ENCODE assay signal across 16 cellular contexts in the genomic region with DNA sequence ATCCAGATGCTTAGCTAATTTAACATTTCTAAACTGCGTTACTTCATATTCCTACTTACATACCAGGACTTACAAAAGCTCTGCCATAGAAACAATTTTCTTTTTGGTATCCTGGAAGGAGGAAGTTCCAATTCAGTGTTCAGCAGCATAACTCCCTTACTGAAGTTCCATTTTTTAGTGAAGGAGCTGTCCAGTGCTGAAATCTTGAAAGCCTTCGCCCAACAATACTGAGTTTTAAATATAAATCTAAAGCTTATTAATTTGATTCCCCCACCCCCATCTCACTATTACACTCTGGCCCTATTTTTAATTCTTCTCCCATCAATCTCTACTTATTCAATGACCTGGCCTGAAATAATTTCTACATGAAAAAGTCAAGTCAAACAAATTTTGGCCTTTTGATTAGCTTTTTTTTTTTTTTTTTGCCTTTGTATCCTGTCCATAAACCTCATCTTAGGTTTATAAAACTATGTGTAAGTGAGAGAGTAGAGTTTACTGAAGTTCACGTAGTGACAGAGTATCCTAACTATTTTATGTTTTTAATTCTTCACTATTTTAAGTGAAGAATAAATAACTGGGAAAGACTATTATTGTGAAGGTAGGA.
DNase-seq lines count a peak whose midpoint lies in the region; ATAC-seq, FAIRE-seq and TF ChIP-seq lines count a peak whose summit lies in the region.
"Had no signal": no experiment of that assay in that cellular context is flagged by ENCODE, and none has a peak within 500 bp of the region (broad histone marks: within the 10 kb centered on the region; RNA-seq: fewer than 3 reads in every experiment).

No MANE protein-coding gene starts in this region.

- H3K9ac ChIP-seq in GM23248 (no peak overlapping the region), adipocyte (ENCODE audit: low read length) (no peak overlapping the region), liver (ENCODE audit: low read depth in 1 of 2, low read length in 2 of 2) (no peak overlapping the region), kidney (ENCODE audit: low read length in 2 of 2) (no peak overlapping the region)

- no peaks in the 10 kb centered on the region for H3K4me1 Mint-ChIP-seq in activated T-helper 17 cell treated with anti-CD3 and anti-CD28 coated beads, Interleukin-2, amount 50 U/mL, for 72 hours
- H3K4me1 Mint-ChIP-seq: activated CD4-positive, alpha-beta memory T cell treated with anti-CD3 and anti-CD28 coated beads, Interleukin-2, amount 10 ng/mL, durations not matched to agents 7 days and 5 days; IgD-negative memory B cell had no signal

- H4K20me1 ChIP-seq in GM23248 (ENCODE audit: insufficient read depth), result no peaks in the 10 kb centered on the region

- peaks cover 5% of the 10 kb centered on the region for H3K9me3 ChIP-seq in GM23248 (ENCODE audit: low read depth)
- peaks cover 7% of the 10 kb centered on the region for H3K9me3 ChIP-seq in adipocyte (ENCODE audit: control insufficient read depth, low read length)
- peaks cover 0 to 2% (median 0%) of the 10 kb centered on the region in 4 donors for H3K9me3 ChIP-seq in liver (ENCODE audit: control insufficient read depth in 4 of 4, low read length in 3 of 4)
- peaks cover 0 to 2% of the 10 kb centered on the region in 2 donors for H3K9me3 ChIP-seq in kidney (ENCODE audit: control insufficient read depth in 1 of 2, low read length in 2 of 2)

- DNase-seq in GM23248, result peak; percentile 17
- DNase-seq in LoVo (ENCODE audit: low spot score), result peak; percentile 11
- DNase-seq in adipocyte (ENCODE audit: low read depth), result peak; percentile 24
- no peak for DNase-seq in kidney
- DNase-seq in HTR-8/SVneo (ENCODE audit: insufficient read length, low spot score), result no peak
- DNase-seq: activated CD4-positive, alpha-beta memory T cell treated with anti-CD3 and anti-CD28 coated beads, Interleukin-2, amount 10 ng/mL, durations not matched to agents 7 days and 5 days; brain microvascular endothelial cell; CD8-positive, alpha-beta T cell; hippocampal formation; left ventricle myocardium inferior; NCI-H2171; stimulated activated CD4-positive, alpha-beta T cell treated with anti-CD3 and anti-CD28 coated beads, Interleukin-12 subunit alpha, Interleukin-12 subunit beta, amount 100 ng/mL, for 4 hours had no signal

- no peaks in the 10 kb centered on the region for H3K79me2 ChIP-seq in GM23248 (ENCODE audit: insufficient read depth)

- no peak overlapping the region for H3K27ac Mint-ChIP-seq in activated T-helper 17 cell treated with anti-CD3 and anti-CD28 coated beads, Interleukin-2, amount 50 U/mL, for 72 hours
- H3K27ac Mint-ChIP-seq: activated CD4-positive, alpha-beta memory T cell treated with anti-CD3 and anti-CD28 coated beads, Interleukin-2, amount 10 ng/mL, durations not matched to agents 7 days and 5 days; CD8-positive, alpha-beta T cell; IgD-negative memory B cell had no signal

- H3F3A ChIP-seq in GM23248 (ENCODE audit: insufficient read depth), result no peaks in the 10 kb centered on the region

- TF ChIP-seq CTCF in liver (IDR thresholded peaks at IDR 0.05; ENCODE audit: low read depth, low read length, missing input control), result no peak
- TF ChIP-seq CTCF in kidney (IDR thresholded peaks at IDR 0.05; ENCODE audit: borderline replicate concordance, extremely low read depth, insufficient read depth), result no peak

- no peaks in the 10 kb centered on the region for H3K36me3 Mint-ChIP-seq in activated T-helper 17 cell treated with anti-CD3 and anti-CD28 coated beads, Interleukin-2, amount 50 U/mL, for 72 hours (ENCODE audit: low read depth)
- H3K36me3 Mint-ChIP-seq: CD8-positive, alpha-beta T cell; IgD-negative memory B cell had no signal

- H3K27me3 ChIP-seq in GM23248 (replicated peaks; ENCODE audit: insufficient read depth) (no peaks in the 10 kb centered on the region), adipocyte (replicated peaks; ENCODE audit: control insufficient read depth, insufficient read depth, low read length) (no peaks in the 10 kb centered on the region), liver (ENCODE audit: control insufficient read depth in 4 of 4, insufficient read depth in 4 of 4, low read length in 3 of 4) (no peaks in the 10 kb centered on the region)
- H3K27me3 ChIP-seq: brain microvascular endothelial cell had no signal

- intact Hi-C loops in kidney (cut with DNase I), result no loop called here

- no peaks in the 10 kb centered on the region for H3K4me1 ChIP-seq in GM23248 (ENCODE audit: insufficient read depth)
- no peaks in the 10 kb centered on the region for H3K4me1 ChIP-seq in adipocyte (ENCODE audit: control insufficient read depth, insufficient read depth, low read length)
- no peaks in the 10 kb centered on the region for H3K4me1 ChIP-seq in liver (ENCODE audit: control insufficient read depth in 4 of 4, insufficient read depth in 4 of 4, low read length in 3 of 4)
- no peaks in the 10 kb centered on the region for H3K4me1 ChIP-seq in kidney (ENCODE audit: control insufficient read depth in 1 of 2, insufficient read depth in 1 of 2, low read depth in 1 of 2, low read length in 2 of 2)
- H3K4me1 ChIP-seq: left ventricle myocardium inferior had no signal

- ATAC-seq in activated T-helper 17 cell treated with anti-CD3 and anti-CD28 coated beads, Interleukin-2, amount 50 U/mL, for 72 hours (replicated peaks), result no peak
- ATAC-seq in HG02973 (IDR thresholded peaks at IDR 0.05; ENCODE audit: unreplicated experiment), result no peak
- ATAC-seq: CD8-positive, alpha-beta T cell had no signal

- TF ChIP-seq RAD21 in liver (IDR thresholded peaks at IDR 0.05), result no peak

- H3K9me3 Mint-ChIP-seq in activated T-helper 17 cell treated with anti-CD3 and anti-CD28 coated beads, Interleukin-2, amount 50 U/mL, for 72 hours, result peaks cover 17% of the 10 kb centered on the region

- H3K4me2 ChIP-seq in GM23248 (ENCODE audit: unreplicated experiment), result no peak overlapping the region

- FAIRE-seq in kidney (lab: Jason Lieb, UNC) (no peak), HTR-8/SVneo (lab: Jason Lieb, UNC) (no peak)

- H3K4me3 Mint-ChIP-seq in activated T-helper 17 cell treated with anti-CD3 and anti-CD28 coated beads, Interleukin-2, amount 50 U/mL, for 72 hours, result no peak overlapping the region
- H3K4me3 Mint-ChIP-seq: activated CD4-positive, alpha-beta memory T cell treated with anti-CD3 and anti-CD28 coated beads, Interleukin-2, amount 10 ng/mL, durations not matched to agents 7 days and 5 days; CD8-positive, alpha-beta T cell; IgD-negative memory B cell had no signal

- in situ Hi-C loops in GM23248 (cut with MboI), result no loop called here

- no peaks in the 10 kb centered on the region for H3K9me2 ChIP-seq in GM23248 (ENCODE audit: insufficient read depth)

- WGBS in GM23248 (ENCODE audit: low coverage in 1 of 2, low lambda C conversion rate in 2 of 2, missing lambda C conversion rate in 2 of 2), 2 experiments, result 5 to 9% methylated on average over 3 of the region's 3 CpGs
- 23% methylated on average over 3 of the region's 3 CpGs for WGBS in liver

- no peak overlapping the region for H3K27ac ChIP-seq in GM23248
- H3K27ac ChIP-seq in liver (ENCODE audit: low read depth in 1 of 2, low read length in 2 of 2), result no peak overlapping the region
- H3K27ac ChIP-seq in kidney (ENCODE audit: low read depth in 2 of 2, low read length in 2 of 2), result no peak overlapping the region
- H3K27ac ChIP-seq: brain microvascular endothelial cell, left ventricle myocardium inferior had no signal

- H3K4me3 ChIP-seq in GM23248, result no peak overlapping the region
- no peak overlapping the region for H3K4me3 ChIP-seq in adipocyte (ENCODE audit: low read length)
- H3K4me3 ChIP-seq in liver (ENCODE audit: low read depth in 1 of 3, low read length in 3 of 3), result no peak overlapping the region
- no peak overlapping the region for H3K4me3 ChIP-seq in kidney (ENCODE audit: low read length in 2 of 2)
- H3K4me3 ChIP-seq: left ventricle myocardium inferior had no signal

- H3K27me3 Mint-ChIP-seq in activated T-helper 17 cell treated with anti-CD3 and anti-CD28 coated beads, Interleukin-2, amount 50 U/mL, for 72 hours, result peaks cover 3% of the 10 kb centered on the region
- H3K27me3 Mint-ChIP-seq: activated CD4-positive, alpha-beta memory T cell treated with anti-CD3 and anti-CD28 coated beads, Interleukin-2, amount 10 ng/mL, durations not matched to agents 7 days and 5 days; IgD-negative memory B cell had no signal

- H3K36me3 ChIP-seq in GM23248 (ENCODE audit: low read depth) (no peaks in the 10 kb centered on the region), adipocyte (ENCODE audit: control insufficient read depth, insufficient read depth, low read length, severe bottlenecking) (no peaks in the 10 kb centered on the region), liver (ENCODE audit: control insufficient read depth in 4 of 4, insufficient read depth in 3 of 4, low read depth in 1 of 4, low read length in 3 of 4) (no peaks in the 10 kb centered on the region), kidney (ENCODE audit: control insufficient read depth in 1 of 2, insufficient read depth in 2 of 2, low read length in 2 of 2) (no peaks in the 10 kb centered on the region)
- H3K36me3 ChIP-seq: brain microvascular endothelial cell, left ventricle myocardium inferior had no signal

- no peak overlapping the region for H2AFZ ChIP-seq in GM23248

TF ChIP-seq in liver, 16 proteins besides CTCF, POLR2A, EP300 and RAD21 (continues in another document):
- TF ChIP-seq, protein P1, sequence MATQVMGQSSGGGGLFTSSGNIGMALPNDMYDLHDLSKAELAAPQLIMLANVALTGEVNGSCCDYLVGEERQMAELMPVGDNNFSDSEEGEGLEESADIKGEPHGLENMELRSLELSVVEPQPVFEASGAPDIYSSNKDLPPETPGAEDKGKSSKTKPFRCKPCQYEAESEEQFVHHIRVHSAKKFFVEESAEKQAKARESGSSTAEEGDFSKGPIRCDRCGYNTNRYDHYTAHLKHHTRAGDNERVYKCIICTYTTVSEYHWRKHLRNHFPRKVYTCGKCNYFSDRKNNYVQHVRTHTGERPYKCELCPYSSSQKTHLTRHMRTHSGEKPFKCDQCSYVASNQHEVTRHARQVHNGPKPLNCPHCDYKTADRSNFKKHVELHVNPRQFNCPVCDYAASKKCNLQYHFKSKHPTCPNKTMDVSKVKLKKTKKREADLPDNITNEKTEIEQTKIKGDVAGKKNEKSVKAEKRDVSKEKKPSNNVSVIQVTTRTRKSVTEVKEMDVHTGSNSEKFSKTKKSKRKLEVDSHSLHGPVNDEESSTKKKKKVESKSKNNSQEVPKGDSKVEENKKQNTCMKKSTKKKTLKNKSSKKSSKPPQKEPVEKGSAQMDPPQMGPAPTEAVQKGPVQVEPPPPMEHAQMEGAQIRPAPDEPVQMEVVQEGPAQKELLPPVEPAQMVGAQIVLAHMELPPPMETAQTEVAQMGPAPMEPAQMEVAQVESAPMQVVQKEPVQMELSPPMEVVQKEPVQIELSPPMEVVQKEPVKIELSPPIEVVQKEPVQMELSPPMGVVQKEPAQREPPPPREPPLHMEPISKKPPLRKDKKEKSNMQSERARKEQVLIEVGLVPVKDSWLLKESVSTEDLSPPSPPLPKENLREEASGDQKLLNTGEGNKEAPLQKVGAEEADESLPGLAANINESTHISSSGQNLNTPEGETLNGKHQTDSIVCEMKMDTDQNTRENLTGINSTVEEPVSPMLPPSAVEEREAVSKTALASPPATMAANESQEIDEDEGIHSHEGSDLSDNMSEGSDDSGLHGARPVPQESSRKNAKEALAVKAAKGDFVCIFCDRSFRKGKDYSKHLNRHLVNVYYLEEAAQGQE (IDR thresholded peaks at IDR 0.05), result peak; percentile 98
- TF ChIP-seq SP1 (IDR thresholded peaks at IDR 0.05), result no peak

Comparison
In these comparisons a context has a peak if more than half of its experiments do, and no peak if none do; other contexts are left out.
1. DNase-seq: peak in GM23248 (single experiment), LoVo (single experiment) and adipocyte (single experiment); none in kidney (single experiment) and HTR-8/SVneo (single experiment).